In the genomic region with DNA sequence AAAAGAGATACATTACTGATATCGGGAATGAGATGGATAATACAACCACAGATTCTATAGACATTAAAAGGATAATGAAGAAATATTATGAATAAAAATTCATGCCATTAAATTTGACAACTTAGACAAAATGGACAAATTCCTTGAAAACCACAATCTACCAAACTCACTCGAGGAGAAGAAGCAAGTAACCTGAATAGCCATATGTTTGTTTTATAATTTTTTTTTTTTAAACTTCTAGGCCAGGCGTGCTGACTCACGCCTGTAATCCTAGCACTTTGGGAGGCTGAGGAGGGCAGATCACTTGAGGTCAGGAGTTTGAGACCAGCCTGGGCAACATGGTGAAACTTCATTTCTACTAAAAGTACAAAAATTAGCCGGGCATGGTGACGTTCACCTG, we compare ENCODE assay signal across 14 cellular contexts.
DNase-seq lines count a peak whose midpoint lies in the region; ATAC-seq and TF ChIP-seq lines count a peak whose summit lies in the region.
"Had no signal": no experiment of that assay in that cellular context is flagged by ENCODE, and none has a peak within 500 bp of the region (broad histone marks: within the 10 kb centered on the region; RNA-seq: fewer than 3 reads in every experiment).

No MANE protein-coding gene starts in this region.

- in situ Hi-C loops in astrocyte of the cerebellum (cut with HindIII; ENCODE audit: low sequenced_read_pairs): no loop called here

- ATAC-seq in GM18873 (IDR thresholded peaks at IDR 0.05; ENCODE audit: low FRiP score, unreplicated experiment): no peak
- ATAC-seq: HCT116 had no signal

- TF ChIP-seq CTCF in astrocyte of the cerebellum (IDR thresholded peaks at IDR 0.05; ENCODE audit: low read depth, low read length, missing control alignments): no peak

- DNase-seq in Daoy (ENCODE audit: low read depth) (peak; percentile 37), M059J (ENCODE audit: low read depth) (peak; percentile 86), astrocyte of the cerebellum (ENCODE audit: low read depth) (peak; percentile 24), myocyte (ENCODE audit: low read depth) (peak; percentile 6), NCI-H2196 treated with DMSO at 0.1 percent for 48 hours (lab: John Stamatoyannopoulos, UW; ENCODE audit: unreplicated experiment) (no peak)
- no peak for DNase-seq in effector CD4-positive, alpha-beta T cell
- DNase-seq: BE2C; CD4-positive, alpha-beta memory T cell; DMS153; DMS79 treated with DMSO at 0.1 percent for 48 hours; GDM1; IMR-90 had no signal

- H3K4me3 ChIP-seq in astrocyte of the cerebellum (ENCODE audit: low read depth, low read length): no peak overlapping the region

Comparison
In these comparisons a context has a peak if more than half of its experiments do, and no peak if none do; other contexts are left out.
1. DNase-seq: peak in Daoy (single experiment), M059J (single experiment), astrocyte of the cerebellum (single experiment) and myocyte (single experiment); none in effector CD4-positive, alpha-beta T cell (single experiment) and NCI-H2196 treated with DMSO at 0.1 percent for 48 hours (single experiment).